In genomic region chr12:64634508-64635092, GRCh38 we compare ENCODE assay signal across 13 cellular contexts. TPM values are rescaled to one million over a fixed set of nuclear protein-coding genes. Genes with fewer than 3 reads are reported as not detected.
A peak's percentile ranks its signal among the peaks of the same experiment; 100 is the strongest.
DNase-seq lines count a peak whose midpoint lies in the region; ATAC-seq and TF ChIP-seq lines count a peak whose summit lies in the region.
"Had no signal": no experiment of that assay in that cellular context is flagged by ENCODE, and none has a peak within 500 bp of the region (broad histone marks: within the 10 kb centered on the region; RNA-seq: fewer than 3 reads in every experiment).

No MANE protein-coding gene starts in this region.

- peaks cover 2% of the 10 kb centered on the region for H3K27me3 Mint-ChIP-seq in IgD-negative memory B cell

- H3K27me3 ChIP-seq in stomach smooth muscle (ENCODE audit: control insufficient read depth in 1 of 2, insufficient read depth in 2 of 2, low read length in 2 of 2) (no peaks in the 10 kb centered on the region), HAP-1 (ENCODE audit: low read depth) (no peaks in the 10 kb centered on the region)
- H3K27me3 ChIP-seq: foreskin keratinocyte had no signal

- H3K4me3 Mint-ChIP-seq in IgD-negative memory B cell, result peak overlapping the region in 2 of 4 donors; percentile 11 to 51

- ATAC-seq in activated naive CD4-positive, alpha-beta T cell treated with anti-CD3 and anti-CD28 coated beads, Interleukin-2, amount 50 U/mL, for 72 hours, result no peak
- ATAC-seq in GM18517 (IDR thresholded peaks at IDR 0.05; ENCODE audit: unreplicated experiment), result no peak

- in situ Hi-C loops in HAP-1 (cut with MboI; ENCODE audit: low sequenced_read_pairs), result no loop called here

- no peaks in the 10 kb centered on the region for H3K36me3 ChIP-seq in stomach smooth muscle (ENCODE audit: control insufficient read depth in 2 of 2, insufficient read depth in 2 of 2, low read length in 2 of 2)
- H3K36me3 ChIP-seq in HAP-1 (replicated peaks), result 0 out of 2 replicates have a peak, but pooled peaks cover 12% of the 10 kb centered on the region

- peaks cover 28 to 42% of the 10 kb centered on the region in 2 donors for H3K36me3 Mint-ChIP-seq in activated naive CD4-positive, alpha-beta T cell treated with anti-CD3 and anti-CD28 coated beads, Interleukin-2, amount 50 U/mL, for 72 hours
- peaks cover 18% of the 10 kb centered on the region for H3K36me3 Mint-ChIP-seq in IgD-negative memory B cell

- peak overlapping the region; percentile 31 for H3K27ac ChIP-seq in stomach smooth muscle (ENCODE audit: low read length)
- H3K27ac ChIP-seq: foreskin keratinocyte had no signal

- H3K9me3 Mint-ChIP-seq in activated naive CD4-positive, alpha-beta T cell treated with anti-CD3 and anti-CD28 coated beads, Interleukin-2, amount 50 U/mL, for 72 hours, result peaks cover 8 to 25% of the 10 kb centered on the region in 2 donors
- H3K9me3 Mint-ChIP-seq in IgD-negative memory B cell, result peaks cover 0 to 6% (median 3%) of the 10 kb centered on the region in 3 donors

- no peak for DNase-seq in activated naive CD4-positive, alpha-beta T cell treated with anti-CD3 and anti-CD28 coated beads, Interleukin-2, amount 50 U/mL, for 72 hours (ENCODE audit: low spot score in 2 of 2)
- DNase-seq in activated naive CD4-positive, alpha-beta T cell treated with anti-CD3 and anti-CD28 coated beads, Interleukin-2, amount 50 U/mL, for 16 hours, result no peak
- peak; percentile 27 for DNase-seq in epithelial cell of esophagus (ENCODE audit: low read depth)
- DNase-seq in HAP-1 (ENCODE audit: low spot score in 2 of 2), result no peak
- no peak for DNase-seq in NCI-H2081 treated with DMSO at 0.1 percent for 48 hours (lab: John Stamatoyannopoulos, UW)
- DNase-seq: activated CD4-positive, alpha-beta T cell treated with anti-CD3 and anti-CD28 coated beads for 1 hour; anterior cingulate cortex; NCI-H1694; T-helper 9 cell had no signal

- no peaks in the 10 kb centered on the region for H3K9me3 ChIP-seq in stomach smooth muscle (ENCODE audit: control insufficient read depth in 2 of 2, low read length in 2 of 2)
- peaks cover 9% of the 10 kb centered on the region for H3K9me3 ChIP-seq in HAP-1

- peaks cover 21% of the 10 kb centered on the region for H3K4me1 ChIP-seq in stomach smooth muscle (ENCODE audit: control insufficient read depth, insufficient read depth, low read length)
- H3K4me1 ChIP-seq in HAP-1, result peaks cover 30% of the 10 kb centered on the region

- no peak for TF ChIP-seq CTCF in epithelial cell of esophagus (IDR thresholded peaks at IDR 0.05; ENCODE audit: insufficient read depth, low read depth, low read length, missing control alignments)

- peaks cover 61 to 69% (median 62%) of the 10 kb centered on the region in 3 donors for H3K4me1 Mint-ChIP-seq in IgD-negative memory B cell

- no peak overlapping the region for H3K4me3 ChIP-seq in epithelial cell of esophagus (ENCODE audit: low read length)
- H3K4me3 ChIP-seq in stomach smooth muscle (ENCODE audit: low read length in 2 of 2), result no peak overlapping the region
- no peak overlapping the region for H3K4me3 ChIP-seq in HAP-1

- no peak overlapping the region for H3K9ac ChIP-seq in stomach smooth muscle (ENCODE audit: low read length in 2 of 2)

- peak overlapping the region; percentile 10 to 65 for H3K27ac Mint-ChIP-seq in activated naive CD4-positive, alpha-beta T cell treated with anti-CD3 and anti-CD28 coated beads, Interleukin-2, amount 50 U/mL, for 72 hours
- H3K27ac Mint-ChIP-seq in IgD-negative memory B cell, result peak overlapping the region; percentile 21 to 64 (median 52)

RNA-seq across cellular contexts. Expression of gene RASSF3, which starts 24.3 kb away (rescaled TPM):
- 10 to 100 TPM; 23.4 to 36.0 TPM for total RNA-seq in activated naive CD4-positive, alpha-beta T cell treated with anti-CD3 and anti-CD28 coated beads, Interleukin-2, amount 50 U/mL, for 72 hours
- 3.4 TPM for polyA plus RNA-seq in IgD-negative memory B cell
